37 cellular contexts compared by ENCODE assay signal in genomic region chr12:52679875-52680274, GRCh38. TPM values are rescaled to one million over a fixed set of nuclear protein-coding genes. Genes with fewer than 3 reads are reported as not detected.
"Had no signal": no experiment of that assay in that cellular context is flagged by ENCODE, and none has a peak within 500 bp of the region (broad histone marks: within the 10 kb centered on the region; RNA-seq: fewer than 3 reads in every experiment).

No MANE protein-coding gene starts in this region.

- ATAC-seq: activated T-cell treated with anti-CD3 and anti-CD28 coated beads, Interleukin-2, amount 50 U/mL, for 72 hours; activated T-helper 17 cell treated with anti-CD3 and anti-CD28 coated beads, Interleukin-2, amount 50 U/mL, for 72 hours; body of pancreas; PC-3 had no signal

- H3K27ac ChIP-seq: adrenal gland, body of pancreas, breast epithelium, Peyer's patch, SJSA1 had no signal

- DNase-seq: activated CD4-positive, alpha-beta memory T cell treated with anti-CD3 and anti-CD28 coated beads for 36 hours; activated CD4-positive, alpha-beta T cell treated with anti-CD3 and anti-CD28 coated beads, Interleukin-2, amount 50 U/mL, for 1 hour; activated effector memory CD4-positive, alpha-beta T cell treated with anti-CD3 and anti-CD28 coated beads, Interleukin-2, amount 50 U/mL, for 16 hours; activated naive CD4-positive, alpha-beta T cell; activated naive CD4-positive, alpha-beta T cell treated with anti-CD3 and anti-CD28 coated beads, Interleukin-2, amount 50 U/mL, for 16 hours; activated T-cell treated with anti-CD3 and anti-CD28 coated beads, Interleukin-2, amount 50 U/mL, for 1 hour; activated T-cell treated with anti-CD3 and anti-CD28 coated beads, Interleukin-2, amount 50 U/mL, for 72 hours; adrenal gland; body of pancreas; Kasumi-1; KG1; MG63; MV-4-11; NCI-H1092; NCI-H1417; NCI-H146; NCI-H187; NCI-H2029 treated with DMSO at 0.1 percent for 48 hours; NCI-H2107; NCI-H2171; NCI-H510A; NCI-H526; NCI-H748 treated with DMSO at 0.1 percent for 48 hours; NK-92 treated with Interleukin-12 subunit alpha and Interleukin-12 subunit beta, amount 100 ng/mL, for 24 hours; PC-3; Peyer's patch; RPMI8226; SHP77 treated with DMSO at 0.1 percent for 48 hours; SK-N-SH had no signal

- H3K27me3 ChIP-seq: body of pancreas, breast epithelium, Peyer's patch had no signal

- H3K9me3 Mint-ChIP-seq: activated CD4-positive, alpha-beta memory T cell treated with anti-CD3 and anti-CD28 coated beads for 36 hours; activated T-cell treated with anti-CD3 and anti-CD28 coated beads, Interleukin-2, amount 50 U/mL, for 72 hours; activated T-helper 17 cell treated with anti-CD3 and anti-CD28 coated beads, Interleukin-2, amount 50 U/mL, for 72 hours; T-helper 1 cell treated with Interleukin-12 subunit alpha and Interleukin-12 subunit beta and Interleukin-4 antibody, amounts not matched to agents 30 μg/mL and 1 μg/mL, for 36 hours; T-helper 2 cell treated with Interferon-gamma antibody and Interleukin-4, amounts not matched to agents 5 μg/mL and 100 μg/mL, for 36 hours had no signal

- H3K4me1 ChIP-seq: adrenal gland, body of pancreas, breast epithelium, Peyer's patch, SJSA1 had no signal

- H3K4me3 ChIP-seq: adrenal gland, body of pancreas, breast epithelium, MG63, Peyer's patch, SJSA1 had no signal

- H3K27ac Mint-ChIP-seq: activated CD4-positive, alpha-beta memory T cell treated with anti-CD3 and anti-CD28 coated beads for 36 hours; activated T-cell treated with anti-CD3 and anti-CD28 coated beads, Interleukin-2, amount 50 U/mL, for 72 hours; activated T-helper 17 cell treated with anti-CD3 and anti-CD28 coated beads, Interleukin-2, amount 50 U/mL, for 72 hours; T-helper 1 cell treated with Interleukin-12 subunit alpha and Interleukin-12 subunit beta and Interleukin-4 antibody, amounts not matched to agents 30 μg/mL and 1 μg/mL, for 36 hours; T-helper 2 cell treated with Interferon-gamma antibody and Interleukin-4, amounts not matched to agents 5 μg/mL and 100 μg/mL, for 36 hours had no signal

- H3K4me3 Mint-ChIP-seq: activated CD4-positive, alpha-beta memory T cell treated with anti-CD3 and anti-CD28 coated beads for 36 hours; activated T-cell treated with anti-CD3 and anti-CD28 coated beads, Interleukin-2, amount 50 U/mL, for 72 hours; activated T-helper 17 cell treated with anti-CD3 and anti-CD28 coated beads, Interleukin-2, amount 50 U/mL, for 72 hours; T-helper 1 cell treated with Interleukin-12 subunit alpha and Interleukin-12 subunit beta and Interleukin-4 antibody, amounts not matched to agents 30 μg/mL and 1 μg/mL, for 36 hours; T-helper 2 cell treated with Interferon-gamma antibody and Interleukin-4, amounts not matched to agents 5 μg/mL and 100 μg/mL, for 36 hours had no signal

- H3K36me3 ChIP-seq: adrenal gland, breast epithelium, MG63, Peyer's patch had no signal

- H3K9me3 ChIP-seq: adrenal gland, body of pancreas, breast epithelium, MG63, Peyer's patch, SK-N-SH had no signal

- H3K36me3 Mint-ChIP-seq: activated CD4-positive, alpha-beta memory T cell treated with anti-CD3 and anti-CD28 coated beads for 36 hours had no signal

RNA-seq across cellular contexts. Expression of gene KRT1, which starts 0.3 kb away (rescaled TPM):
- total RNA-seq: activated CD4-positive, alpha-beta memory T cell treated with anti-CD3 and anti-CD28 coated beads for 36 hours; activated CD8-positive, alpha-beta memory T cell treated with anti-CD3 and anti-CD28 coated beads for 36 hours; activated T-cell treated with anti-CD3 and anti-CD28 coated beads, Interleukin-2, amount 50 U/mL, for 72 hours; activated T-helper 17 cell treated with anti-CD3 and anti-CD28 coated beads, Interleukin-2, amount 50 U/mL, for 72 hours; astrocyte; body of pancreas; breast epithelium; cardiac septum; PC-3 had no signal
- polyA plus RNA-seq: adrenal gland, SK-N-SH had no signal

RNA-seq across cellular contexts. Expression of gene KRT77, which starts 23.4 kb away (rescaled TPM):
- total RNA-seq: activated CD4-positive, alpha-beta memory T cell treated with anti-CD3 and anti-CD28 coated beads for 36 hours; activated CD8-positive, alpha-beta memory T cell treated with anti-CD3 and anti-CD28 coated beads for 36 hours; activated T-cell treated with anti-CD3 and anti-CD28 coated beads, Interleukin-2, amount 50 U/mL, for 72 hours; activated T-helper 17 cell treated with anti-CD3 and anti-CD28 coated beads, Interleukin-2, amount 50 U/mL, for 72 hours; adrenal gland; astrocyte; body of pancreas; cardiac septum; PC-3; Peyer's patch; SJSA1 had no signal
- polyA plus RNA-seq: adrenal gland, SK-N-SH had no signal

RNA-seq across cellular contexts. Expression of gene KRT2, which starts 27.9 kb away (rescaled TPM):
- total RNA-seq: activated CD4-positive, alpha-beta memory T cell treated with anti-CD3 and anti-CD28 coated beads for 36 hours; activated CD8-positive, alpha-beta memory T cell treated with anti-CD3 and anti-CD28 coated beads for 36 hours; activated T-cell treated with anti-CD3 and anti-CD28 coated beads, Interleukin-2, amount 50 U/mL, for 72 hours; activated T-helper 17 cell treated with anti-CD3 and anti-CD28 coated beads, Interleukin-2, amount 50 U/mL, for 72 hours; adrenal gland; astrocyte; body of pancreas; breast epithelium; cardiac septum; PC-3; SJSA1 had no signal
- polyA plus RNA-seq: SK-N-SH had no signal
